In genomic region chr7:65325793-65326432, GRCh38 we compare ENCODE assay signal across 1 cellular context.
TF ChIP-seq lines count a peak whose summit lies in the region.

No MANE protein-coding gene starts in this region.

TF ChIP-seq in SK-N-SH, 30 proteins besides CTCF, POLR2A, EP300 and RAD21 (continued from another document):
- TF ChIP-seq REST (IDR thresholded peaks at IDR 0.05; ENCODE audit: low read depth, low read length), result no peak
- no peak for TF ChIP-seq JUND (IDR thresholded peaks at IDR 0.05)
- TF ChIP-seq, protein P1, sequence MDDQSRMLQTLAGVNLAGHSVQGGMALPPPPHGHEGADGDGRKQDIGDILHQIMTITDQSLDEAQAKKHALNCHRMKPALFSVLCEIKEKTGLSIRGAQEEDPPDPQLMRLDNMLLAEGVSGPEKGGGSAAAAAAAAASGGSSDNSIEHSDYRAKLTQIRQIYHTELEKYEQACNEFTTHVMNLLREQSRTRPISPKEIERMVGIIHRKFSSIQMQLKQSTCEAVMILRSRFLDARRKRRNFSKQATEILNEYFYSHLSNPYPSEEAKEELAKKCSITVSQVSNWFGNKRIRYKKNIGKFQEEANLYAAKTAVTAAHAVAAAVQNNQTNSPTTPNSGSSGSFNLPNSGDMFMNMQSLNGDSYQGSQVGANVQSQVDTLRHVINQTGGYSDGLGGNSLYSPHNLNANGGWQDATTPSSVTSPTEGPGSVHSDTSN (IDR thresholded peaks at IDR 0.05), result no peak
- no peak for TF ChIP-seq USF1 (IDR thresholded peaks at IDR 0.05; ENCODE audit: borderline replicate concordance, low read depth)
- no peak for TF ChIP-seq FOXJ3 (CRISPR knock-in tag; IDR thresholded peaks at IDR 0.05)
- TF ChIP-seq ELF1 (IDR thresholded peaks at IDR 0.05), result no peak
- TF ChIP-seq MEF2A (IDR thresholded peaks at IDR 0.05; ENCODE audit: borderline replicate concordance, low read depth), result no peak
- no peak for TF ChIP-seq FOXM1 (IDR thresholded peaks at IDR 0.05; ENCODE audit: low read depth)
- TF ChIP-seq CHD2 (IDR thresholded peaks at IDR 0.05; ENCODE audit: low read length, partially characterized antibody), result no peak
- TF ChIP-seq TAF1 (IDR thresholded peaks at IDR 0.05; ENCODE audit: borderline replicate concordance, low read depth, low read length), result no peak
- TF ChIP-seq YY1 (IDR thresholded peaks at IDR 0.05; ENCODE audit: low read depth), result no peak
- TF ChIP-seq RCOR1 (IDR thresholded peaks at IDR 0.05; ENCODE audit: low read length), result no peak
